ENCODE assay signal across 1 cellular context in genomic region chr17:7239091-7240027, GRCh38.
TF ChIP-seq lines count a peak whose summit lies in the region.

Gene PHF23 (minus strand): TSS chr17:7239457. CDS start chr17:7239279, 178 bp downstream.

TF ChIP-seq in HepG2, 621 proteins besides CTCF, POLR2A, EP300 and RAD21 (continued from another document and continues in another):
- TF ChIP-seq HOMEZ (CRISPR knock-in tag; IDR thresholded peaks at IDR 0.05; ENCODE audit: low read depth) (no peak; the same call in 1 of the 2 replicates), ASH2L (IDR thresholded peaks at IDR 0.05; ENCODE audit: insufficient read length, low read depth, low read length) (peak; percentile 83), LRRFIP1 (CRISPR knock-in tag; conservative IDR thresholded peaks at IDR 0.05) (no peak), MTF2 (CRISPR knock-in tag; IDR thresholded peaks at IDR 0.05; ENCODE audit: borderline replicate concordance) (no peak), AGO1 (IDR thresholded peaks at IDR 0.05; ENCODE audit: low read depth, low read length, poor library complexity, severe bottlenecking) (peak; percentile 95), AKNA (CRISPR knock-in tag; IDR thresholded peaks at IDR 0.05; ENCODE audit: borderline replicate concordance) (no peak), ZNF543 (CRISPR knock-in tag; IDR thresholded peaks at IDR 0.05) (no peak), SMYD3 (CRISPR knock-in tag; IDR thresholded peaks at IDR 0.05) (no peak), ZSCAN22 (CRISPR knock-in tag; IDR thresholded peaks at IDR 0.05) (no peak), KLF13 (CRISPR knock-in tag; IDR thresholded peaks at IDR 0.05) (no peak), ZNF770 (CRISPR knock-in tag; IDR thresholded peaks at IDR 0.05) (peak; percentile 35; the same call in 1 of the 2 replicates), ZNF503 (CRISPR knock-in tag; IDR thresholded peaks at IDR 0.05) (peak; percentile 45; the same call in 1 of the 2 replicates), ZNF451 (CRISPR knock-in tag; IDR thresholded peaks at IDR 0.05) (no peak), HNF1A (IDR thresholded peaks at IDR 0.05; ENCODE audit: low read depth) (no peak), HNF1A (CRISPR knock-in tag; IDR thresholded peaks at IDR 0.05; ENCODE audit: borderline replicate concordance) (no peak; the same call in 1 of the 2 replicates), HIC2 (CRISPR knock-in tag; IDR thresholded peaks at IDR 0.05; ENCODE audit: low read depth) (no peak), BCLAF1 (IDR thresholded peaks at IDR 0.05) (no peak), KAT8 (CRISPR knock-in tag; IDR thresholded peaks at IDR 0.05) (peak; percentile 78), HOXA9 (CRISPR knock-in tag; IDR thresholded peaks at IDR 0.05; ENCODE audit: borderline replicate concordance) (no peak), ZNF296 (CRISPR knock-in tag; conservative IDR thresholded peaks at IDR 0.05) (no peak), ZNF264 (CRISPR knock-in tag; IDR thresholded peaks at IDR 0.05) (no peak), ZNF280B (CRISPR knock-in tag; IDR thresholded peaks at IDR 0.05; ENCODE audit: borderline replicate concordance) (no peak)
